Comparison of ENCODE assay signal across 1 cellular context in the genomic region with DNA sequence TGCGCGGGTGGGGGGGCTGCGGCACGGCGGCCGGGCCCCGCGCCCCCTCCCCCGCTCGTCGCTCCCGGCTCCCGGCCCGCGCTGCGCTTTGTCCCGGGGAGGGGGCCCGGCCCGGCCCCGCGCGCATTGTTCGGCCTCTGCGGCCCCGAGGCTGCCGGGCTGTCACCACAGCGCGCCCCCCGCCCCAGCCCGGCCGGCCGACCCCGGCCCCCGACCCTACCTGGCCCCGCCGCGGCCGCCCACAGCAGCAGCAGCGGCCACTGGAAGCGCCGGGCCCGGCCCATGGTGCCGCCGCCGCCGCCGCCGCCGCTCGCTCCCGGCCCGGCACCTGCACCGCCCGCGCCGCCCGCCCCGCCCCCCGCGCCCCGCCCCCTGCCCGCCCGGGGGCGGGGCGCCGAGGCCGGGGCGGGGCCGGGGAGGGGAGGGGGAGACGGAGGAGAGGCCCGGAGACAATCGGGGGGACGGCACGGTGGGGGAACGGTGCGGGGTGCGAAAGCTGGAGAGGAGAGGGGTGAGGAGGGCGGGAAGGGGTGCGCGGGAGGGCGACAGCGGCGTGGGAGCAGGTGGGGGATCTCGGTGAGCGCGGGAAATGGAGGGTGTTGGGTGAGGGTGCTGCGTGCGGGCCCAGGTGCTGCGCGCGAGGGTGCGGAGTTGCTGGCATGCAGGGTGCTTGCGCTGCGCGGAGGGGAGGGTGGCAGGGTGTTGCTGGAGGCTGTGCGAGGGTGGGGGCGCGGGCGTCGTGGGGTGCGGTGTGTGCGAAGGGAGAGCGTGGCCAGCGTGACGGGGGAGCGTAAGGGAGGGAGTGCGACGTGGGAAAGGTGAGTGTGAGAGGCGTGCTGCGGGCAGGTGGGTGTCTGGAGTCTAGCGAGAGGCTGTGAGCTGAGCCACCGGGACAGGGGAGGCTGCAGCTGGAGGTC.
A peak's percentile ranks its signal among the peaks of the same experiment; 100 is the strongest.
TF ChIP-seq lines count a peak whose summit lies in the region.

A gene with protein sequence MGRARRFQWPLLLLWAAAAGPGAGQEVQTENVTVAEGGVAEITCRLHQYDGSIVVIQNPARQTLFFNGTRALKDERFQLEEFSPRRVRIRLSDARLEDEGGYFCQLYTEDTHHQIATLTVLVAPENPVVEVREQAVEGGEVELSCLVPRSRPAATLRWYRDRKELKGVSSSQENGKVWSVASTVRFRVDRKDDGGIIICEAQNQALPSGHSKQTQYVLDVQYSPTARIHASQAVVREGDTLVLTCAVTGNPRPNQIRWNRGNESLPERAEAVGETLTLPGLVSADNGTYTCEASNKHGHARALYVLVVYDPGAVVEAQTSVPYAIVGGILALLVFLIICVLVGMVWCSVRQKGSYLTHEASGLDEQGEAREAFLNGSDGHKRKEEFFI (minus strand): TSS at position 344 of the 917 bp plus-strand sequence. CDS start 60 bp downstream, at position 284.

TF ChIP-seq in HEK293, 187 proteins besides CTCF, POLR2A, EP300 and RAD21 (continued from another document and continues in another):
- TF ChIP-seq, protein P1, sequence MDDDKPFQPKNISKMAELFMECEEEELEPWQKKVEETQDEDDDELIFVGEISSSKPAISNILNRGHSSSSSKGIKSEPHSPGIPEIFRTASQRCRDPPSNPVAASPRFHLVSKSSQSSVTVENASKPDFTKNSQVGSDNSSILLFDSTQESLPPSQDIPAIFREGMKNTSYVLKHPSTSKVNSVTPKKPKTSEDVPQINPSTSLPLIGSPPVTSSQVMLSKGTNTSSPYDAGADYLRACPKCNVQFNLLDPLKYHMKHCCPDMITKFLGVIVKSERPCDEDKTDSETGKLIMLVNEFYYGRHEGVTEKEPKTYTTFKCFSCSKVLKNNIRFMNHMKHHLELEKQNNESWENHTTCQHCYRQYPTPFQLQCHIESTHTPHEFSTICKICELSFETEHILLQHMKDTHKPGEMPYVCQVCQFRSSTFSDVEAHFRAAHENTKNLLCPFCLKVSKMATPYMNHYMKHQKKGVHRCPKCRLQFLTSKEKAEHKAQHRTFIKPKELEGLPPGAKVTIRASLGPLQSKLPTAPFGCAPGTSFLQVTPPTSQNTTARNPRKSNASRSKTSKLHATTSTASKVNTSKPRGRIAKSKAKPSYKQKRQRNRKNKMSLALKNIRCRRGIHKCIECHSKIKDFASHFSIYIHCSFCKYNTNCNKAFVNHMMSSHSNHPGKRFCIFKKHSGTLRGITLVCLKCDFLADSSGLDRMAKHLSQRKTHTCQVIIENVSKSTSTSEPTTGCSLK (tag by site-specific recombination; IDR thresholded peaks at IDR 0.05) = peak; percentile 88; the same call in 1 of the 2 replicates
- TF ChIP-seq ZNF501 (tag by site-specific recombination; IDR thresholded peaks at IDR 0.05) (peak; percentile 93), ZNF146 (tag by site-specific recombination; IDR thresholded peaks at IDR 0.05) (peak; percentile 57), ZEB2 (tag by site-specific recombination; IDR thresholded peaks at IDR 0.05) (peak; percentile 93), TCF7L2 (IDR thresholded peaks at IDR 0.05; ENCODE audit: borderline replicate concordance, low read depth, low read length) (no peak), ZNF350 (tag by site-specific recombination; IDR thresholded peaks at IDR 0.05) (no peak), ZNF830 (tag by site-specific recombination; IDR thresholded peaks at IDR 0.05; ENCODE audit: low read depth) (no peak), MEIS1 (CRISPR knock-in tag; IDR thresholded peaks at IDR 0.05; ENCODE audit: borderline replicate concordance) (no peak), ZIC2 (tag by site-specific recombination; IDR thresholded peaks at IDR 0.05) (peak; percentile 84), ZNF677 (tag by site-specific recombination; IDR thresholded peaks at IDR 0.05) (0 out of 2 replicates have a peak, but pooled peaks have one; percentile 18), ZNF354C (tag by site-specific recombination; IDR thresholded peaks at IDR 0.05; ENCODE audit: borderline replicate concordance, low read depth) (no peak), KLF7 (tag by site-specific recombination; IDR thresholded peaks at IDR 0.05; ENCODE audit: borderline replicate concordance) (peak; percentile 91; the same call in 1 of the 2 replicates), ZBTB17 (tag by site-specific recombination; IDR thresholded peaks at IDR 0.05) (peak; percentile 57), BCL11A (tag by site-specific recombination; IDR thresholded peaks at IDR 0.05; ENCODE audit: low read depth) (0 out of 2 replicates have a peak, but pooled peaks have one; percentile 47), GFI1B (tag by site-specific recombination; IDR thresholded peaks at IDR 0.05) (no peak; the same call in 1 of the 2 replicates), ZBTB8A (tag by site-specific recombination; IDR thresholded peaks at IDR 0.05) (peak; percentile 66; the same call in 1 of the 2 replicates), ZNF19 (tag by site-specific recombination; IDR thresholded peaks at IDR 0.05; ENCODE audit: low read depth) (no peak), ZNF660 (tag by site-specific recombination; IDR thresholded peaks at IDR 0.05) (no peak), ZNF529 (tag by site-specific recombination; IDR thresholded peaks at IDR 0.05; ENCODE audit: insufficient replicate concordance) (no peak), ZBTB48 (tag by site-specific recombination; IDR thresholded peaks at IDR 0.05) (peak; percentile 97), ZSCAN23 (tag by site-specific recombination; IDR thresholded peaks at IDR 0.05) (peak; percentile 80), ZNF174 (tag by site-specific recombination; IDR thresholded peaks at IDR 0.05) (no peak), GLIS2 (tag by site-specific recombination; IDR thresholded peaks at IDR 0.05) (peak; percentile 98), ZNF600 (tag by site-specific recombination; IDR thresholded peaks at IDR 0.05) (peak; percentile 98), OSR2 (tag by site-specific recombination; IDR thresholded peaks at IDR 0.05) (peak; percentile 25; the same call in 1 of the 2 replicates), KLF1 (tag by site-specific recombination; IDR thresholded peaks at IDR 0.05) (peak; percentile 100), ZNF837 (tag by site-specific recombination; IDR thresholded peaks at IDR 0.05) (peak; percentile 96; the same call in 1 of the 2 replicates), ZNF157 (tag by site-specific recombination; IDR thresholded peaks at IDR 0.05) (no peak; the same call in none of the 2 replicates), ZNF701 (tag by site-specific recombination; IDR thresholded peaks at IDR 0.05) (no peak; the same call in 1 of the 2 replicates)
- TF ChIP-seq, protein P2, sequence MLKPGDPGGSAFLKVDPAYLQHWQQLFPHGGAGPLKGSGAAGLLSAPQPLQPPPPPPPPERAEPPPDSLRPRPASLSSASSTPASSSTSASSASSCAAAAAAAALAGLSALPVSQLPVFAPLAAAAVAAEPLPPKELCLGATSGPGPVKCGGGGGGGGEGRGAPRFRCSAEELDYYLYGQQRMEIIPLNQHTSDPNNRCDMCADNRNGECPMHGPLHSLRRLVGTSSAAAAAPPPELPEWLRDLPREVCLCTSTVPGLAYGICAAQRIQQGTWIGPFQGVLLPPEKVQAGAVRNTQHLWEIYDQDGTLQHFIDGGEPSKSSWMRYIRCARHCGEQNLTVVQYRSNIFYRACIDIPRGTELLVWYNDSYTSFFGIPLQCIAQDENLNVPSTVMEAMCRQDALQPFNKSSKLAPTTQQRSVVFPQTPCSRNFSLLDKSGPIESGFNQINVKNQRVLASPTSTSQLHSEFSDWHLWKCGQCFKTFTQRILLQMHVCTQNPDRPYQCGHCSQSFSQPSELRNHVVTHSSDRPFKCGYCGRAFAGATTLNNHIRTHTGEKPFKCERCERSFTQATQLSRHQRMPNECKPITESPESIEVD (tag by site-specific recombination; IDR thresholded peaks at IDR 0.05) = no peak
- TF ChIP-seq, protein P3, sequence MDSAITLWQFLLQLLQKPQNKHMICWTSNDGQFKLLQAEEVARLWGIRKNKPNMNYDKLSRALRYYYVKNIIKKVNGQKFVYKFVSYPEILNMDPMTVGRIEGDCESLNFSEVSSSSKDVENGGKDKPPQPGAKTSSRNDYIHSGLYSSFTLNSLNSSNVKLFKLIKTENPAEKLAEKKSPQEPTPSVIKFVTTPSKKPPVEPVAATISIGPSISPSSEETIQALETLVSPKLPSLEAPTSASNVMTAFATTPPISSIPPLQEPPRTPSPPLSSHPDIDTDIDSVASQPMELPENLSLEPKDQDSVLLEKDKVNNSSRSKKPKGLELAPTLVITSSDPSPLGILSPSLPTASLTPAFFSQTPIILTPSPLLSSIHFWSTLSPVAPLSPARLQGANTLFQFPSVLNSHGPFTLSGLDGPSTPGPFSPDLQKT (IDR thresholded peaks at IDR 0.05; ENCODE audit: borderline replicate concordance, low read depth, low read length) = no peak
- TF ChIP-seq, protein P4, sequence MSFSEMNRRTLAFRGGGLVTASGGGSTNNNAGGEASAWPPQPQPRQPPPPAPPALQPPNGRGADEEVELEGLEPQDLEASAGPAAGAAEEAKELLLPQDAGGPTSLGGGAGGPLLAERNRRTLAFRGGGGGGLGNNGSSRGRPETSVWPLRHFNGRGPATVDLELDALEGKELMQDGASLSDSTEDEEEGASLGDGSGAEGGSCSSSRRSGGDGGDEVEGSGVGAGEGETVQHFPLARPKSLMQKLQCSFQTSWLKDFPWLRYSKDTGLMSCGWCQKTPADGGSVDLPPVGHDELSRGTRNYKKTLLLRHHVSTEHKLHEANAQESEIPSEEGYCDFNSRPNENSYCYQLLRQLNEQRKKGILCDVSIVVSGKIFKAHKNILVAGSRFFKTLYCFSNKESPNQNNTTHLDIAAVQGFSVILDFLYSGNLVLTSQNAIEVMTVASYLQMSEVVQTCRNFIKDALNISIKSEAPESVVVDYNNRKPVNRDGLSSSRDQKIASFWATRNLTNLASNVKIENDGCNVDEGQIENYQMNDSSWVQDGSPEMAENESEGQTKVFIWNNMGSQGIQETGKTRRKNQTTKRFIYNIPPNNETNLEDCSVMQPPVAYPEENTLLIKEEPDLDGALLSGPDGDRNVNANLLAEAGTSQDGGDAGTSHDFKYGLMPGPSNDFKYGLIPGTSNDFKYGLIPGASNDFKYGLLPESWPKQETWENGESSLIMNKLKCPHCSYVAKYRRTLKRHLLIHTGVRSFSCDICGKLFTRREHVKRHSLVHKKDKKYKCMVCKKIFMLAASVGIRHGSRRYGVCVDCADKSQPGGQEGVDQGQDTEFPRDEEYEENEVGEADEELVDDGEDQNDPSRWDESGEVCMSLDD (tag by site-specific recombination; IDR thresholded peaks at IDR 0.05) = peak; percentile 99
- TF ChIP-seq, protein P5, sequence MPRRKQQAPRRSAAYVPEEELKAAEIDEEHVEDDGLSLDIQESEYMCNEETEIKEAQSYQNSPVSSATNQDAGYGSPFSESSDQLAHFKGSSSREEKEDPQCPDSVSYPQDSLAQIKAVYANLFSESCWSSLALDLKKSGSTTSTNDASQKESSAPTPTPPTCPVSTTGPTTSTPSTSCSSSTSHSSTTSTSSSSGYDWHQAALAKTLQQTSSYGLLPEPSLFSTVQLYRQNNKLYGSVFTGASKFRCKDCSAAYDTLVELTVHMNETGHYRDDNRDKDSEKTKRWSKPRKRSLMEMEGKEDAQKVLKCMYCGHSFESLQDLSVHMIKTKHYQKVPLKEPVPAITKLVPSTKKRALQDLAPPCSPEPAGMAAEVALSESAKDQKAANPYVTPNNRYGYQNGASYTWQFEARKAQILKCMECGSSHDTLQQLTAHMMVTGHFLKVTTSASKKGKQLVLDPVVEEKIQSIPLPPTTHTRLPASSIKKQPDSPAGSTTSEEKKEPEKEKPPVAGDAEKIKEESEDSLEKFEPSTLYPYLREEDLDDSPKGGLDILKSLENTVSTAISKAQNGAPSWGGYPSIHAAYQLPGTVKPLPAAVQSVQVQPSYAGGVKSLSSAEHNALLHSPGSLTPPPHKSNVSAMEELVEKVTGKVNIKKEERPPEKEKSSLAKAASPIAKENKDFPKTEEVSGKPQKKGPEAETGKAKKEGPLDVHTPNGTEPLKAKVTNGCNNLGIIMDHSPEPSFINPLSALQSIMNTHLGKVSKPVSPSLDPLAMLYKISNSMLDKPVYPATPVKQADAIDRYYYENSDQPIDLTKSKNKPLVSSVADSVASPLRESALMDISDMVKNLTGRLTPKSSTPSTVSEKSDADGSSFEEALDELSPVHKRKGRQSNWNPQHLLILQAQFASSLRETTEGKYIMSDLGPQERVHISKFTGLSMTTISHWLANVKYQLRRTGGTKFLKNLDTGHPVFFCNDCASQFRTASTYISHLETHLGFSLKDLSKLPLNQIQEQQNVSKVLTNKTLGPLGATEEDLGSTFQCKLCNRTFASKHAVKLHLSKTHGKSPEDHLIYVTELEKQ (tag by site-specific recombination; IDR thresholded peaks at IDR 0.05; ENCODE audit: borderline replicate concordance) = peak; percentile 38
- TF ChIP-seq, protein P6, sequence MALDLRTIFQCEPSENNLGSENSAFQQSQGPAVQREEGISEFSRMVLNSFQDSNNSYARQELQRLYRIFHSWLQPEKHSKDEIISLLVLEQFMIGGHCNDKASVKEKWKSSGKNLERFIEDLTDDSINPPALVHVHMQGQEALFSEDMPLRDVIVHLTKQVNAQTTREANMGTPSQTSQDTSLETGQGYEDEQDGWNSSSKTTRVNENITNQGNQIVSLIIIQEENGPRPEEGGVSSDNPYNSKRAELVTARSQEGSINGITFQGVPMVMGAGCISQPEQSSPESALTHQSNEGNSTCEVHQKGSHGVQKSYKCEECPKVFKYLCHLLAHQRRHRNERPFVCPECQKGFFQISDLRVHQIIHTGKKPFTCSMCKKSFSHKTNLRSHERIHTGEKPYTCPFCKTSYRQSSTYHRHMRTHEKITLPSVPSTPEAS (tag by site-specific recombination; IDR thresholded peaks at IDR 0.05) = peak; percentile 58
- TF ChIP-seq, protein P7, sequence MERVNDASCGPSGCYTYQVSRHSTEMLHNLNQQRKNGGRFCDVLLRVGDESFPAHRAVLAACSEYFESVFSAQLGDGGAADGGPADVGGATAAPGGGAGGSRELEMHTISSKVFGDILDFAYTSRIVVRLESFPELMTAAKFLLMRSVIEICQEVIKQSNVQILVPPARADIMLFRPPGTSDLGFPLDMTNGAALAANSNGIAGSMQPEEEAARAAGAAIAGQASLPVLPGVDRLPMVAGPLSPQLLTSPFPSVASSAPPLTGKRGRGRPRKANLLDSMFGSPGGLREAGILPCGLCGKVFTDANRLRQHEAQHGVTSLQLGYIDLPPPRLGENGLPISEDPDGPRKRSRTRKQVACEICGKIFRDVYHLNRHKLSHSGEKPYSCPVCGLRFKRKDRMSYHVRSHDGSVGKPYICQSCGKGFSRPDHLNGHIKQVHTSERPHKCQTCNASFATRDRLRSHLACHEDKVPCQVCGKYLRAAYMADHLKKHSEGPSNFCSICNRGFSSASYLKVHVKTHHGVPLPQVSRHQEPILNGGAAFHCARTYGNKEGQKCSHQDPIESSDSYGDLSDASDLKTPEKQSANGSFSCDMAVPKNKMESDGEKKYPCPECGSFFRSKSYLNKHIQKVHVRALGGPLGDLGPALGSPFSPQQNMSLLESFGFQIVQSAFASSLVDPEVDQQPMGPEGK (tag by site-specific recombination; IDR thresholded peaks at IDR 0.05) = peak; percentile 99
